Comparison of ENCODE assay signal across 8 cellular contexts in genomic region chr5:174910245-174910737, GRCh38.
DNase-seq lines count a peak whose midpoint lies in the region; ATAC-seq and TF ChIP-seq lines count a peak whose summit lies in the region.

No MANE protein-coding gene starts in this region.

- H3K4me1 Mint-ChIP-seq in nephron: no peaks in the 10 kb centered on the region

- H3K4me1 ChIP-seq in stomach smooth muscle (ENCODE audit: control insufficient read depth, insufficient read depth, low read length): no peaks in the 10 kb centered on the region

- H3K36me3 Mint-ChIP-seq in nephron (ENCODE audit: low read depth): no peaks in the 10 kb centered on the region

- no peak overlapping the region for H3K27ac ChIP-seq in stomach smooth muscle (ENCODE audit: low read length)

- H3K9ac ChIP-seq in stomach smooth muscle (ENCODE audit: low read length in 2 of 2): no peak overlapping the region

- DNase-seq in AML-193 (lab: John Stamatoyannopoulos, UW) (peak; percentile 12 to 38), NCI-H82 (lab: John Stamatoyannopoulos, UW) (peak; percentile 77)
- DNase-seq in activated CD8-positive, alpha-beta memory T cell treated with anti-CD3 and anti-CD28 coated beads, Interleukin-2, amount 50 U/mL, for 24 hours (ENCODE audit: extremely low read depth): peak; percentile 9

- TF ChIP-seq CTCF in nephron (IDR thresholded peaks at IDR 0.05; ENCODE audit: unreplicated experiment in 3 of 3): peak; percentile 88 to 93 (median 91)

- no peak overlapping the region for H3K4me3 Mint-ChIP-seq in nephron

- H3K4me3 ChIP-seq in stomach smooth muscle (ENCODE audit: low read length in 2 of 2): peak overlapping the region; percentile 56 to 60

- peak; percentile 78 for ATAC-seq in GM18870 (IDR thresholded peaks at IDR 0.05; ENCODE audit: unreplicated experiment)
- ATAC-seq in HG03342 (IDR thresholded peaks at IDR 0.05; ENCODE audit: unreplicated experiment): peak; percentile 96
- peak; percentile 88 for ATAC-seq in esophagus mucosa

- no peaks in the 10 kb centered on the region for H3K9me3 ChIP-seq in stomach smooth muscle (ENCODE audit: control insufficient read depth in 2 of 2, low read length in 2 of 2)

- H3K27me3 Mint-ChIP-seq in nephron (ENCODE audit: low read depth): peaks cover 43% of the 10 kb centered on the region

- no peaks in the 10 kb centered on the region for H3K36me3 ChIP-seq in stomach smooth muscle (ENCODE audit: control insufficient read depth in 2 of 2, insufficient read depth in 2 of 2, low read length in 2 of 2)

- no peaks in the 10 kb centered on the region for H3K27me3 ChIP-seq in stomach smooth muscle (ENCODE audit: control insufficient read depth in 1 of 2, insufficient read depth in 2 of 2, low read length in 2 of 2)

- no peak overlapping the region for H3K27ac Mint-ChIP-seq in nephron

- H3K9me3 Mint-ChIP-seq in nephron: peaks cover 8% of the 10 kb centered on the region

Comparison
In these comparisons a context has a peak if more than half of its experiments do, and no peak if none do; other contexts are left out.
1. DNase-seq: peak in every context shown above with its lines; median percentile 77 in NCI-H82; 25 in AML-193; 9 in activated CD8-positive, alpha-beta memory T cell treated with anti-CD3 and anti-CD28 coated beads, Interleukin-2, amount 50 U/mL, for 24 hours.